Comparison of ENCODE assay signal across 1 cellular context in the genomic region with DNA sequence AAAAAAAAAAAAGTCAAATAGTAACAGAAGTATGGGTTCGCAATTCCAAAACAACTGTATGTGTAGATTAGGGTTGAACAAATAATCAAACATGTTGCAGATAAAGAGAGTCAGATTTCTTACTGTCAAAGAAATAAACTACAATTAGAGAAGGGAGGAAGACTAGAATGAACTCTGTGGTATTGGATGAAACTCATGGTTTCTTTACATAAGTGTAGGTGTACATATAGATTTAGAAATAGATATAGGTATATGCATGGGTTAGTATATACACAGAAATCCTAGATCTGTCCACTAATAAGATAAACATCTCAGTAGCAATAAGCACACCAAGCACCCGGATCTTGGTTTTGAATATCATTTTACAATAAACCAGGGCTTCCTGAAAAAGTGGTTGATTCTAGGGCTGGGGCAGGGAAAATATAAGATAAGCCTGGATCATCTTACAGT.
TF ChIP-seq lines count a peak whose summit lies in the region.

No MANE protein-coding gene starts in this region.

TF ChIP-seq in IMR-90, 13 proteins besides CTCF, POLR2A, EP300 and RAD21 (continued from another document):
- TF ChIP-seq MAZ (IDR thresholded peaks at IDR 0.05; ENCODE audit: borderline replicate concordance, low read depth, low read length) (no peak), NFE2L2 (IDR thresholded peaks at IDR 0.05; ENCODE audit: low read depth, low read length) (no peak)
